In the genomic region with DNA sequence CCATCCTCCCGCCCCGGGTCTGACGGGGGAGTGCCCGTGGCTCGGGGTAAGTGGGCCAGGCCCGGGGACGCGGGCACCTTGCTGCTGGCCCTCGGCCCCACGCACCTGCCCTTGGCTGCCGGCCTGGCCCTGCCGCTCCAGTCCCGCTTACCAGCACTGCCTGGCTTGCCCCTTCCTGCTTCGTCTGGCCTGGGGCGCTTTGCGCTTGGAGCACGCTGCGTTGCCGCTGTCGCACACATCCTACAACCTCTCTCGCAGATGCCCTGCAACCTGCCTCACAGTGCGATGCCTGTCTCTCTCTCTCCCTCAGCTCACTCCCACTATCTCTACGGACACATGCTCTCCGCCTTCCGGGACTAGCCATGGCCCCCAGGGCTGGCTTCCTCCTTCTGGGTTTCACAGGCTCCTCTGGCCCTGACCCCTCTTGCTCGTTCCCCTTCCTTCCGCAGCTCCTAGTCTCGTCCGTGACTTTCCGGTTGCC, we compare ENCODE assay signal across 12 cellular contexts. TPM values are rescaled to one million over a fixed set of nuclear protein-coding genes. Genes with fewer than 3 reads are reported as not detected.
A peak's percentile ranks its signal among the peaks of the same experiment; 100 is the strongest.
DNase-seq lines count a peak whose midpoint lies in the region; ATAC-seq, FAIRE-seq and TF ChIP-seq lines count a peak whose summit lies in the region.
"Had no signal": no experiment of that assay in that cellular context is flagged by ENCODE, and none has a peak within 500 bp of the region (broad histone marks: within the 10 kb centered on the region; RNA-seq: fewer than 3 reads in every experiment).

No MANE protein-coding gene starts in this region.

- TF ChIP-seq CTCF in liver (IDR thresholded peaks at IDR 0.05; ENCODE audit: low read depth, low read length, missing input control) (no peak), HepG2 (CRISPR knock-in tag; IDR thresholded peaks at IDR 0.05) (no peak), endothelial cell (IDR thresholded peaks at IDR 0.05; ENCODE audit: unreplicated experiment) (no peak), vagina (IDR thresholded peaks at IDR 0.05) (no peak)

- H3K27ac ChIP-seq in liver (ENCODE audit: low read depth in 1 of 2, low read length in 2 of 2): no peak overlapping the region
- H3K27ac ChIP-seq in HepG2 (ENCODE audit: extremely low read length, insufficient read depth, low read length): no peak overlapping the region
- H3K27ac ChIP-seq in vagina: no peak overlapping the region
- H3K27ac ChIP-seq: C4-2B, epithelial cell of prostate had no signal

- H3K9me3 ChIP-seq in liver (ENCODE audit: control insufficient read depth in 4 of 4, low read length in 3 of 4): no peaks in the 10 kb centered on the region
- no peaks in the 10 kb centered on the region for H3K9me3 ChIP-seq in HepG2 (ENCODE audit: low read length)
- no peaks in the 10 kb centered on the region for H3K9me3 ChIP-seq in vagina

- TF ChIP-seq EP300 in HepG2 (IDR thresholded peaks at IDR 0.05; ENCODE audit: low read depth in 2 of 2, low read length in 2 of 2): no peak
- no peak for TF ChIP-seq EP300 in HepG2 (CRISPR knock-in tag; IDR thresholded peaks at IDR 0.05; ENCODE audit: borderline replicate concordance)

- ATAC-seq in HepG2: no peak; the same call in 2 of the 3 replicates
- peak in 1 of 2 donors; percentile 16 for ATAC-seq in naive B cell (ENCODE audit: low read depth in 2 of 2)
- no peak for ATAC-seq in HG03460 (IDR thresholded peaks at IDR 0.05; ENCODE audit: unreplicated experiment)

- H3K4me3 ChIP-seq in liver (ENCODE audit: low read depth in 1 of 3, low read length in 3 of 3) (peak overlapping the region in 1 of 3 donors; percentile 27), HepG2 (replicated peaks in 1 of 3; ENCODE audit: insufficient read depth in 1 of 3, low read depth in 2 of 3, low read length in 3 of 3) (no peak overlapping the region), vagina (peak overlapping the region; percentile 2 to 17)

- BruUV-seq in HepG2 (replicated peaks; lab: Mats Ljungman, UMichigan): no TSS peak

- H3K36me3 ChIP-seq in liver (ENCODE audit: control insufficient read depth in 4 of 4, insufficient read depth in 3 of 4, low read depth in 1 of 4, low read length in 3 of 4): no peaks in the 10 kb centered on the region
- H3K36me3 ChIP-seq in HepG2 (replicated peaks in 1 of 2; ENCODE audit: control insufficient read depth in 1 of 2, insufficient read depth in 2 of 2, low read length in 2 of 2): no peaks in the 10 kb centered on the region
- no peaks in the 10 kb centered on the region for H3K36me3 ChIP-seq in vagina

- 42% methylated on average over 30 of the region's 30 CpGs for WGBS in liver
- 83% methylated on average over 17 of the region's 30 CpGs for WGBS in HepG2 (ENCODE audit: low lambda C conversion rate)

- H3K9me3 Mint-ChIP-seq in endothelial cell (ENCODE audit: unreplicated experiment) (no peaks in the 10 kb centered on the region), naive B cell (peaks cover 0 to 1% (median 0%) of the 10 kb centered on the region in 7 donors)

- peaks cover 32% of the 10 kb centered on the region for H3K36me3 Mint-ChIP-seq in endothelial cell (ENCODE audit: low read depth, unreplicated experiment)
- peaks cover 0 to 7% of the 10 kb centered on the region in 2 donors for H3K36me3 Mint-ChIP-seq in naive B cell

- no peak for TF ChIP-seq POLR2A in HepG2 (IDR thresholded peaks at IDR 0.05; ENCODE audit: insufficient read depth in 1 of 2, low read depth in 2 of 2, low read length in 2 of 2)
- TF ChIP-seq POLR2A in vagina (IDR thresholded peaks at IDR 0.05): no peak

- H3K4me3 Mint-ChIP-seq in endothelial cell (ENCODE audit: unreplicated experiment) (peak overlapping the region; percentile 93), naive B cell (peak overlapping the region in 6 of 8 donors; percentile 3 to 86 (median 74))

- in situ Hi-C loops in HepG2 (cut with HindIII; ENCODE audit: extremely low pct_ligation_motif_present, low pct_unique_long_range_greater_than_20kb): no loop called here

- H3K27ac Mint-ChIP-seq in endothelial cell (ENCODE audit: unreplicated experiment) (peak overlapping the region; percentile 70), naive B cell (peak overlapping the region in 1 of 6 donors; percentile 56)

- CTCF ChIA-PET in HepG2 (lab: Yijun Ruan, JAX; ENCODE audit: low intra/inter-chr PET ratio, low total read pairs): no interaction called here

- H3K4me1 ChIP-seq in liver (ENCODE audit: control insufficient read depth in 4 of 4, insufficient read depth in 4 of 4, low read length in 3 of 4): peaks cover 0 to 8% (median 2%) of the 10 kb centered on the region in 4 donors
- no peaks in the 10 kb centered on the region for H3K4me1 ChIP-seq in HepG2 (ENCODE audit: insufficient read depth, low read length)
- H3K4me1 ChIP-seq in vagina: peaks cover 7% of the 10 kb centered on the region

- no peaks in the 10 kb centered on the region for H3K79me2 ChIP-seq in HepG2 (ENCODE audit: insufficient read depth, low read length)

- TF ChIP-seq RAD21 in liver (IDR thresholded peaks at IDR 0.05) (no peak), HepG2 (CRISPR knock-in tag; IDR thresholded peaks at IDR 0.05) (no peak)

- H3K27me3 ChIP-seq in liver (ENCODE audit: control insufficient read depth in 4 of 4, insufficient read depth in 4 of 4, low read length in 3 of 4): peaks cover 0 to 6% (median 0%) of the 10 kb centered on the region in 4 donors
- H3K27me3 ChIP-seq in HepG2 (ENCODE audit: control insufficient read depth in 1 of 2, insufficient read depth in 2 of 2, low read length in 2 of 2): peaks cover 0 to 7% of the 10 kb centered on the region in 2 experiments; a peak in 1 of 5 replicates
- no peaks in the 10 kb centered on the region for H3K27me3 ChIP-seq in vagina

- intact Hi-C loops in HepG2 (cut with micrococcal nuclease; ENCODE audit: unreplicated experiment) (no loop called here), vagina (cut with DNase I) (no loop called here)

- FAIRE-seq in HepG2 (lab: Jason Lieb, UNC): no peak

- no peak overlapping the region for H2AFZ ChIP-seq in HepG2 (ENCODE audit: low read length)

- H4K20me1 ChIP-seq in HepG2 (ENCODE audit: insufficient read depth, low read length): no peaks in the 10 kb centered on the region

- H3K4me1 Mint-ChIP-seq in endothelial cell (ENCODE audit: unreplicated experiment): peaks cover 46% of the 10 kb centered on the region
- peaks cover 6 to 12% (median 6%) of the 10 kb centered on the region in 3 donors for H3K4me1 Mint-ChIP-seq in naive B cell

- no peak overlapping the region for H3K9ac ChIP-seq in liver (ENCODE audit: low read depth in 1 of 2, low read length in 2 of 2)
- H3K9ac ChIP-seq in HepG2 (ENCODE audit: insufficient read depth, low read depth, low read length): no peak overlapping the region

- DNase-seq in HepG2 (ENCODE audit: low spot score) (no peak), endothelial cell (ENCODE audit: low spot score) (peak; percentile 50), naive B cell (no peak), vagina (ENCODE audit: extremely low spot score in 2 of 2) (no peak), COLO829 (ENCODE audit: low spot score) (no peak), NCI-H748 treated with DMSO at 0.1 percent for 48 hours (lab: John Stamatoyannopoulos, UW) (no peak)
- DNase-seq: NCI-H2227 treated with DMSO at 0.1 percent for 48 hours had no signal

- H3K27me3 Mint-ChIP-seq in endothelial cell (ENCODE audit: unreplicated experiment) (peaks cover 5% of the 10 kb centered on the region), naive B cell (peaks cover 28 to 79% (median 57%) of the 10 kb centered on the region in 3 donors)

- no peak overlapping the region for H3K4me2 ChIP-seq in HepG2 (ENCODE audit: low read depth, low read length)

- POLR2A ChIA-PET in HepG2 (lab: Yijun Ruan, JAX): no interaction called here

RNA-seq across cellular contexts. Expression of a gene that starts 9.7 kb away (rescaled TPM):
- total RNA-seq in liver (not detected), HepG2 (2016; rRNA removed; fragmentation: Illumina TruSeq; extraction: Trizol) (not detected in 2 replicates), endothelial cell (ENCODE audit: unreplicated experiment) (15.7 TPM), vagina (not detected)
- polyA plus RNA-seq in liver (not detected), HepG2 (2011; rRNA removed) (not detected in 2 replicates), naive B cell (ENCODE audit: low read depth in 6 of 6) (not detected)
- not detected in 2 replicates for total RNA-seq in HepG2 (2016; cell fraction: cytosol; rRNA removed; fragmentation: Illumina TruSeq; extraction: Trizol; ENCODE audit: low read depth)
- not detected in 2 replicates for total RNA-seq in HepG2 (2016; cell fraction: insoluble cytoplasmic fraction; rRNA removed; fragmentation: Illumina TruSeq; extraction: Trizol)
- total RNA-seq in HepG2 (2016; cell fraction: membrane; rRNA removed; fragmentation: Illumina TruSeq; extraction: Trizol): not detected in 2 replicates
- not detected in 2 replicates for total RNA-seq in HepG2 (2016; cell fraction: nucleus; rRNA removed; fragmentation: Illumina TruSeq; extraction: Trizol)
- not detected in 2 replicates for polyA plus RNA-seq in HepG2 (2011; cell fraction: cytosol; rRNA removed)
- polyA plus RNA-seq in HepG2 (2011; cell fraction: nucleus; rRNA removed): not detected in 2 replicates
- polyA plus RNA-seq in HepG2 (2012): not detected in 2 replicates
- polyA plus RNA-seq in HepG2 (2016; cell fraction: cytosol; fragmentation: Illumina TruSeq; extraction: Trizol; ENCODE audit: low read depth): not detected in 2 replicates
- polyA plus RNA-seq in HepG2 (2016; cell fraction: insoluble cytoplasmic fraction; fragmentation: Illumina TruSeq; extraction: Trizol; ENCODE audit: low read depth): not detected in 2 replicates
- not detected in 2 replicates for polyA plus RNA-seq in HepG2 (2016; cell fraction: membrane; fragmentation: Illumina TruSeq; extraction: Trizol; ENCODE audit: low read depth)
- not detected in 2 replicates for polyA plus RNA-seq in HepG2 (2016; cell fraction: nucleus; fragmentation: Illumina TruSeq; extraction: Trizol; ENCODE audit: insufficient read depth, low read depth)
- polyA minus RNA-seq in HepG2 (2011; rRNA and poly(A)+ RNA removed; ENCODE audit: low replicate concordance): not detected in 2 replicates
- not detected in 2 replicates for polyA minus RNA-seq in HepG2 (2011; cell fraction: cytosol; rRNA and poly(A)+ RNA removed)
- not detected in 2 replicates for polyA minus RNA-seq in HepG2 (2011; cell fraction: nucleus; rRNA and poly(A)+ RNA removed)
- total RNA-seq: activated CD8-positive, alpha-beta memory T cell treated with anti-CD3 and anti-CD28 coated beads for 36 hours had no signal

RNA-seq across cellular contexts. Expression of a gene that starts 49.8 kb away (rescaled TPM):
- under 1 TPM; 0.08 to 0.33 TPM for total RNA-seq in liver
- under 1 TPM; 0.07 to 0.22 TPM for polyA plus RNA-seq in liver
- total RNA-seq in HepG2 (2016; rRNA removed; fragmentation: Illumina TruSeq; extraction: Trizol): not detected in 2 replicates
- total RNA-seq in HepG2 (2016; cell fraction: cytosol; rRNA removed; fragmentation: Illumina TruSeq; extraction: Trizol; ENCODE audit: low read depth): not detected in 2 replicates
- 0.15 TPM in 1 of 2 replicates, not detected in the other for total RNA-seq in HepG2 (2016; cell fraction: insoluble cytoplasmic fraction; rRNA removed; fragmentation: Illumina TruSeq; extraction: Trizol)
- not detected in 2 replicates for total RNA-seq in HepG2 (2016; cell fraction: membrane; rRNA removed; fragmentation: Illumina TruSeq; extraction: Trizol)
- 0.12 TPM in 1 of 2 replicates, not detected in the other for total RNA-seq in HepG2 (2016; cell fraction: nucleus; rRNA removed; fragmentation: Illumina TruSeq; extraction: Trizol)
- polyA plus RNA-seq in HepG2 (2011; rRNA removed): 5.4 and 6.4 TPM in 2 replicates
- 0.67 and 1.6 TPM in 2 replicates for polyA plus RNA-seq in HepG2 (2011; cell fraction: cytosol; rRNA removed)
- 76.9 and 115 TPM in 2 replicates for polyA plus RNA-seq in HepG2 (2011; cell fraction: nucleus; rRNA removed)
- polyA plus RNA-seq in HepG2 (2012): 3.1 and 4.4 TPM in 2 replicates
- polyA plus RNA-seq in HepG2 (2016; cell fraction: cytosol; fragmentation: Illumina TruSeq; extraction: Trizol; ENCODE audit: low read depth): not detected in 2 replicates
- not detected in 2 replicates for polyA plus RNA-seq in HepG2 (2016; cell fraction: insoluble cytoplasmic fraction; fragmentation: Illumina TruSeq; extraction: Trizol; ENCODE audit: low read depth)
- not detected in 2 replicates for polyA plus RNA-seq in HepG2 (2016; cell fraction: membrane; fragmentation: Illumina TruSeq; extraction: Trizol; ENCODE audit: low read depth)
- 0.07 and 0.44 TPM in 2 replicates for polyA plus RNA-seq in HepG2 (2016; cell fraction: nucleus; fragmentation: Illumina TruSeq; extraction: Trizol; ENCODE audit: insufficient read depth, low read depth)
- polyA minus RNA-seq in HepG2 (2011; rRNA and poly(A)+ RNA removed; ENCODE audit: low replicate concordance): 0.72 and 10.8 TPM in 2 replicates
- 0.49 and 0.62 TPM in 2 replicates for polyA minus RNA-seq in HepG2 (2011; cell fraction: cytosol; rRNA and poly(A)+ RNA removed)
- polyA minus RNA-seq in HepG2 (2011; cell fraction: nucleus; rRNA and poly(A)+ RNA removed): 19.8 and 25.9 TPM in 2 replicates
- 4.0 TPM for total RNA-seq in endothelial cell (ENCODE audit: unreplicated experiment)
- polyA plus RNA-seq in naive B cell (ENCODE audit: low read depth in 6 of 6): not detected
- 11.5 TPM for total RNA-seq in vagina

RNA-seq across cellular contexts. Expression of a gene that starts 51.5 kb away (rescaled TPM):
- total RNA-seq in liver: 1 to 10 TPM in 1 of 2 donors, under 1 TPM in 1; 0.33 to 1.1 TPM
- under 1 TPM; 0.37 to 0.38 TPM for polyA plus RNA-seq in liver
- total RNA-seq in HepG2 (2016; rRNA removed; fragmentation: Illumina TruSeq; extraction: Trizol): 0.08 and 0.11 TPM in 2 replicates
- not detected in 2 replicates for total RNA-seq in HepG2 (2016; cell fraction: cytosol; rRNA removed; fragmentation: Illumina TruSeq; extraction: Trizol; ENCODE audit: low read depth)
- total RNA-seq in HepG2 (2016; cell fraction: insoluble cytoplasmic fraction; rRNA removed; fragmentation: Illumina TruSeq; extraction: Trizol): 0.15 TPM in 1 of 2 replicates, not detected in the other
- total RNA-seq in HepG2 (2016; cell fraction: membrane; rRNA removed; fragmentation: Illumina TruSeq; extraction: Trizol): 0.10 TPM in 1 of 2 replicates, not detected in the other
- total RNA-seq in HepG2 (2016; cell fraction: nucleus; rRNA removed; fragmentation: Illumina TruSeq; extraction: Trizol): 0.22 TPM in 1 of 2 replicates, not detected in the other
- not detected in 2 replicates for polyA plus RNA-seq in HepG2 (2011; rRNA removed)
- polyA plus RNA-seq in HepG2 (2011; cell fraction: cytosol; rRNA removed): not detected in 2 replicates
- not detected in 2 replicates for polyA plus RNA-seq in HepG2 (2011; cell fraction: nucleus; rRNA removed)
- not detected in 2 replicates for polyA plus RNA-seq in HepG2 (2012)
- polyA plus RNA-seq in HepG2 (2016; cell fraction: cytosol; fragmentation: Illumina TruSeq; extraction: Trizol; ENCODE audit: low read depth): not detected in 2 replicates
- polyA plus RNA-seq in HepG2 (2016; cell fraction: insoluble cytoplasmic fraction; fragmentation: Illumina TruSeq; extraction: Trizol; ENCODE audit: low read depth): 0.11 TPM in 1 of 2 replicates, not detected in the other
- polyA plus RNA-seq in HepG2 (2016; cell fraction: membrane; fragmentation: Illumina TruSeq; extraction: Trizol; ENCODE audit: low read depth): not detected in 2 replicates
- polyA plus RNA-seq in HepG2 (2016; cell fraction: nucleus; fragmentation: Illumina TruSeq; extraction: Trizol; ENCODE audit: insufficient read depth, low read depth): 0.17 TPM in 1 of 2 replicates, not detected in the other
- 0.72 TPM in 1 of 2 replicates, not detected in the other for polyA minus RNA-seq in HepG2 (2011; rRNA and poly(A)+ RNA removed; ENCODE audit: low replicate concordance)
- not detected in 2 replicates for polyA minus RNA-seq in HepG2 (2011; cell fraction: cytosol; rRNA and poly(A)+ RNA removed)
- polyA minus RNA-seq in HepG2 (2011; cell fraction: nucleus; rRNA and poly(A)+ RNA removed): not detected in 2 replicates
- total RNA-seq in endothelial cell (ENCODE audit: unreplicated experiment): 16.3 TPM
- polyA plus RNA-seq in naive B cell (ENCODE audit: low read depth in 6 of 6): not detected
- 5.2 TPM for total RNA-seq in vagina
- total RNA-seq: activated CD8-positive, alpha-beta memory T cell treated with anti-CD3 and anti-CD28 coated beads for 36 hours had no signal

Comparison
In these comparisons a context has a peak if more than half of its experiments do, and no peak if none do; other contexts are left out.
1. H3K4me3 ChIP-seq: peak in vagina (2 of 2); none in HepG2 (0 of 3).
2. RNA of a gene that starts 9.7 kb away (total RNA-seq): 15.7 TPM in endothelial cell (single experiment); not detected in liver, not detected in HepG2 and not detected in vagina (single experiment); every median in the first group is over 10 times any median in the second.